In genomic region chr4:54513741-54514140, GRCh38 we compare ENCODE assay signal across 26 cellular contexts.
A peak's percentile ranks its signal among the peaks of the same experiment; 100 is the strongest.
DNase-seq lines count a peak whose midpoint lies in the region; ATAC-seq, FAIRE-seq and TF ChIP-seq lines count a peak whose summit lies in the region.
"Had no signal": no experiment of that assay in that cellular context is flagged by ENCODE, and none has a peak within 500 bp of the region (broad histone marks: within the 10 kb centered on the region; RNA-seq: fewer than 3 reads in every experiment).

No MANE protein-coding gene starts in this region.

- no peaks in the 10 kb centered on the region for H4K20me1 ChIP-seq in keratinocyte (ENCODE audit: control insufficient read depth, extremely low read depth, insufficient read depth, low read length)

- H3K27me3 ChIP-seq in breast epithelium (no peaks in the 10 kb centered on the region), brain microvascular endothelial cell (replicated peaks) (no peaks in the 10 kb centered on the region), keratinocyte (ENCODE audit: control insufficient read depth, extremely low read depth, insufficient read depth, low read length) (no peaks in the 10 kb centered on the region), aorta (ENCODE audit: control insufficient read depth in 1 of 2, insufficient read depth in 2 of 2, low read length in 1 of 2) (no peaks in the 10 kb centered on the region), gastrocnemius medialis (no peaks in the 10 kb centered on the region)
- H3K27me3 ChIP-seq: BE2C, Peyer's patch had no signal

- TF ChIP-seq POLR2A in breast epithelium (IDR thresholded peaks at IDR 0.05) (no peak), gastrocnemius medialis (IDR thresholded peaks at IDR 0.05) (no peak)

- intact Hi-C loops in MCF 10A (cut with micrococcal nuclease) (no loop called here), breast epithelium (cut with DNase I; ENCODE audit: low total_unique reads) (no loop called here), aorta (cut with DNase I) (no loop called here), gastrocnemius medialis (cut with DNase I; ENCODE audit: low total_unique reads) (no loop called here)

- H3K27ac ChIP-seq in breast epithelium (no peak overlapping the region), brain microvascular endothelial cell (peak overlapping the region; percentile 37), keratinocyte (ENCODE audit: control insufficient read depth, insufficient read depth, low read length) (peak overlapping the region; percentile 84), aorta (ENCODE audit: low read depth in 1 of 2, low read length in 2 of 2) (no peak overlapping the region), gastrocnemius medialis (no peak overlapping the region)
- H3K27ac ChIP-seq: 22Rv1, Peyer's patch had no signal

- peak overlapping the region; percentile 37 for H3K27ac Mint-ChIP-seq in MCF 10A (ENCODE audit: low read depth, unreplicated experiment)
- H3K27ac Mint-ChIP-seq: CD14-positive monocyte had no signal

- POLR2A ChIA-PET in MCF 10A (lab: Yijun Ruan, JAX), result no interaction called here

- H3K36me3 ChIP-seq in breast epithelium (no peaks in the 10 kb centered on the region), brain microvascular endothelial cell (replicated peaks) (no peaks in the 10 kb centered on the region), keratinocyte (ENCODE audit: control insufficient read depth in 2 of 2, extremely low read depth in 1 of 2, insufficient read depth in 2 of 2, low read length in 2 of 2) (no peaks in the 10 kb centered on the region), aorta (ENCODE audit: control insufficient read depth in 1 of 2, insufficient read depth in 2 of 2, low read length in 1 of 2) (no peaks in the 10 kb centered on the region), gastrocnemius medialis (no peaks in the 10 kb centered on the region)
- H3K36me3 ChIP-seq: BE2C, HAP-1, Peyer's patch had no signal

- peak; percentile 27 for ATAC-seq in aorta (ENCODE audit: low FRiP score)
- ATAC-seq in gastrocnemius medialis, result no peak

- H3K4me2 ChIP-seq in keratinocyte (ENCODE audit: control insufficient read depth, extremely low read depth, insufficient read depth, low read depth, low read length), result peak overlapping the region; percentile 62
- H3K4me2 ChIP-seq: SK-N-SH had no signal

- no peak overlapping the region for H3K4me3 ChIP-seq in breast epithelium
- no peak overlapping the region for H3K4me3 ChIP-seq in brain microvascular endothelial cell (ENCODE audit: low read depth, low read length)
- H3K4me3 ChIP-seq in keratinocyte (ENCODE audit: control insufficient read depth in 2 of 3, extremely low read depth in 1 of 3, insufficient read depth in 2 of 3, low read depth in 1 of 3, low read length in 3 of 3), result no peak overlapping the region
- no peak overlapping the region for H3K4me3 ChIP-seq in aorta (ENCODE audit: low read length in 2 of 2)
- H3K4me3 ChIP-seq in gastrocnemius medialis, result no peak overlapping the region
- H3K4me3 ChIP-seq: HAP-1, Peyer's patch had no signal

- H3K9me1 ChIP-seq in keratinocyte (ENCODE audit: control insufficient read depth, extremely low read depth, insufficient read depth, low read length), result no peaks in the 10 kb centered on the region

- H3K4me3 Mint-ChIP-seq in MCF 10A (ENCODE audit: unreplicated experiment), result no peak overlapping the region
- H3K4me3 Mint-ChIP-seq: CD14-positive monocyte had no signal

- dilution Hi-C loops in keratinocyte (cut with MboI; ENCODE audit: extremely low pct_ligation_motif_present, low sequenced_read_pairs), result no loop called here

- in situ Hi-C loops in brain microvascular endothelial cell (cut with HindIII; ENCODE audit: low pct_ligation_motif_present, low sequenced_read_pairs) (no loop called here), gastrocnemius medialis (cut with MboI; ENCODE audit: low sequenced_read_pairs in 4 of 4) (no loop called here)

- no peaks in the 10 kb centered on the region for H3K27me3 Mint-ChIP-seq in MCF 10A (ENCODE audit: insufficient read depth, unreplicated experiment)

- CTCF ChIA-PET in MCF 10A (lab: Yijun Ruan, JAX), result no interaction called here

- FAIRE-seq in keratinocyte (lab: Jason Lieb, UNC), result peak; percentile 9
- FAIRE-seq: HTR-8/SVneo had no signal

- H3K9me3 ChIP-seq in breast epithelium, result no peaks in the 10 kb centered on the region
- H3K9me3 ChIP-seq in keratinocyte (ENCODE audit: control insufficient read depth, low read depth, low read length), result no peaks in the 10 kb centered on the region
- no peaks in the 10 kb centered on the region for H3K9me3 ChIP-seq in aorta (ENCODE audit: control insufficient read depth, low read length)
- H3K9me3 ChIP-seq in gastrocnemius medialis, result no peaks in the 10 kb centered on the region
- H3K9me3 ChIP-seq: BE2C, HAP-1, Peyer's patch, SK-N-SH had no signal

- no peaks in the 10 kb centered on the region for H3K36me3 Mint-ChIP-seq in MCF 10A (ENCODE audit: insufficient read depth, unreplicated experiment)
- H3K36me3 Mint-ChIP-seq: CD14-positive monocyte had no signal

- no peak for DNase-seq in MCF 10A (ENCODE audit: unreplicated experiment)
- DNase-seq in breast epithelium (ENCODE audit: low spot score in 2 of 2), result no peak
- DNase-seq in brain microvascular endothelial cell, result no peak
- DNase-seq in keratinocyte (ENCODE audit: low read depth, low spot score), result no peak
- DNase-seq in aorta, result no peak
- DNase-seq in gastrocnemius medialis, result no peak
- DNase-seq in dermis blood vessel endothelial cell, result no peak
- no peak for DNase-seq in GDM1 (lab: John Stamatoyannopoulos, UW)
- DNase-seq: BE2C, DMS153, DND-41, GOT3, KG1, MM.1S, NCI-H1417, NCI-H1694, NCI-H2029 treated with DMSO at 0.1 percent for 48 hours, NCI-H2227 treated with DMSO at 0.1 percent for 48 hours, NCI-H510A, NCI-H69, Peyer's patch, SK-N-SH had no signal

- H3K4me1 Mint-ChIP-seq in MCF 10A (ENCODE audit: insufficient read depth, unreplicated experiment), result peaks cover 18% of the 10 kb centered on the region
- H3K4me1 Mint-ChIP-seq: CD14-positive monocyte had no signal

- TF ChIP-seq CTCF in MCF 10A (IDR thresholded peaks at IDR 0.05; ENCODE audit: unreplicated experiment) (no peak), breast epithelium (IDR thresholded peaks at IDR 0.05) (no peak), brain microvascular endothelial cell (IDR thresholded peaks at IDR 0.05; ENCODE audit: low read depth, low read length, missing control alignments) (no peak), keratinocyte (optimal IDR thresholded peaks at IDR 0.05 in 1 of 3, IDR thresholded peaks at IDR 0.05 in 1 of 3, conservative IDR thresholded peaks at IDR 0.05 in 1 of 3; ENCODE audit: extremely low read depth in 1 of 3, insufficient read depth in 2 of 3, low read length in 3 of 3) (no peak), gastrocnemius medialis (IDR thresholded peaks at IDR 0.05 in 4 of 5, conservative IDR thresholded peaks at IDR 0.05 in 1 of 5) (no peak)

- H3K4me1 ChIP-seq in breast epithelium (no peaks in the 10 kb centered on the region), keratinocyte (ENCODE audit: control insufficient read depth, extremely low read depth, insufficient read depth, low read length) (peaks cover 36% of the 10 kb centered on the region), aorta (ENCODE audit: control insufficient read depth in 1 of 2, insufficient read depth in 2 of 2, low read length in 2 of 2) (peaks cover 0 to 2% of the 10 kb centered on the region in 2 donors), gastrocnemius medialis (no peaks in the 10 kb centered on the region)
- H3K4me1 ChIP-seq: BE2C, HAP-1, Peyer's patch had no signal

- H2AFZ ChIP-seq in keratinocyte (ENCODE audit: control insufficient read depth, low read length), result no peak overlapping the region

- no peaks in the 10 kb centered on the region for H3K79me2 ChIP-seq in keratinocyte (ENCODE audit: control insufficient read depth, insufficient read depth, low read length)

- no peak overlapping the region for H3K9ac ChIP-seq in keratinocyte (ENCODE audit: control insufficient read depth, extremely low read depth, insufficient read depth, low read length)
- H3K9ac ChIP-seq: SK-N-SH had no signal

- BruUV-seq in MCF 10A (replicated peaks; lab: Mats Ljungman, UMichigan), result no TSS peak

- no peaks in the 10 kb centered on the region for H3K9me3 Mint-ChIP-seq in MCF 10A (ENCODE audit: unreplicated experiment)

Comparison
In these comparisons a context has a peak if more than half of its experiments do, and no peak if none do; other contexts are left out.
1. H3K27ac ChIP-seq: peak in brain microvascular endothelial cell (single experiment) and keratinocyte (single experiment); none in breast epithelium (0 of 2), aorta (0 of 2) and gastrocnemius medialis (0 of 4).